In genomic region chr19:12721656-12722565, GRCh38 we compare ENCODE assay signal across 8 cellular contexts. TPM values are rescaled to one million over a fixed set of nuclear protein-coding genes. Genes with fewer than 3 reads are reported as not detected.
A peak's percentile ranks its signal among the peaks of the same experiment; 100 is the strongest.
DNase-seq lines count a peak whose midpoint lies in the region; ATAC-seq, FAIRE-seq and TF ChIP-seq lines count a peak whose summit lies in the region.

No MANE protein-coding gene starts in this region.

- peak overlapping the region; percentile 74 to 90 (median 82) for H3K9ac ChIP-seq in H1 (replicated peaks in 1 of 4; ENCODE audit: extremely low read depth in 1 of 4, low read depth in 3 of 4, low read length in 3 of 4)
- peak overlapping the region; percentile 91 for H3K9ac ChIP-seq in mesenchymal stem cell (ENCODE audit: low read length)

- H3K23ac ChIP-seq in H1 (ENCODE audit: insufficient read length), result no peak overlapping the region
- peak overlapping the region in 1 of 2 experiments; percentile 92 for H3K23ac ChIP-seq in mesenchymal stem cell (ENCODE audit: low read length in 2 of 2)

- TF ChIP-seq RAD21 in H1 (IDR thresholded peaks at IDR 0.05 in 1 of 2, conservative IDR thresholded peaks at IDR 0.05 in 1 of 2; ENCODE audit: low read depth in 2 of 2, low read length in 2 of 2), result no peak

- no peak for TF ChIP-seq CTCF in H1 (IDR thresholded peaks at IDR 0.05; ENCODE audit: control extremely low read depth in 1 of 3, insufficient read depth in 1 of 3, low read depth in 1 of 3, low read length in 3 of 3)

- H3K9me3 Mint-ChIP-seq in activated CD4-positive, alpha-beta memory T cell treated with anti-CD3 and anti-CD28 coated beads for 36 hours, result no peaks in the 10 kb centered on the region
- H3K9me3 Mint-ChIP-seq in stimulated activated naive CD8-positive, alpha-beta T cell treated with anti-CD3 and anti-CD28 coated beads, Interleukin-15, Interleukin-2, amounts not matched to agents 100 ng/mL and 50 ng/mL, for 24 hours, result no peaks in the 10 kb centered on the region

- H3K4me2 ChIP-seq in H1 (ENCODE audit: insufficient read depth in 1 of 2, low read depth in 2 of 2, low read length in 2 of 2) (peak overlapping the region; percentile 93 to 98), mesenchymal stem cell (ENCODE audit: low read length, poor library complexity, severe bottlenecking) (peak overlapping the region; percentile 48)

- H4K8ac ChIP-seq in H1 (ENCODE audit: extremely low read depth, insufficient read depth, low read length) (peak overlapping the region; percentile 92; the same call in 1 of the 2 replicates), mesenchymal stem cell (ENCODE audit: low read length) (peak overlapping the region; percentile 94)

- H3K36me3 ChIP-seq in H1 (ENCODE audit: control insufficient read depth in 2 of 4, insufficient read depth in 4 of 4, low read length in 3 of 4) (peaks cover 7 to 13% (median 7%) of the 10 kb centered on the region in 4 experiments; a peak in 6 of 8 replicates), mesenchymal stem cell (ENCODE audit: control insufficient read depth in 1 of 2, insufficient read depth in 2 of 2, low read depth in 1 of 2, low read length in 2 of 2) (peaks cover 21 to 26% of the 10 kb centered on the region in 2 experiments)

- H3K23me2 ChIP-seq in H1 (ENCODE audit: low read depth, low read length), result peaks cover 10% of the 10 kb centered on the region

- H3K4ac ChIP-seq in H1 (replicated peaks; ENCODE audit: insufficient read length, low read depth, low read length) (peak overlapping the region; percentile 13), mesenchymal stem cell (ENCODE audit: low read depth in 1 of 2, low read length in 2 of 2) (peak overlapping the region; percentile 43 to 95)

- H3K4me1 ChIP-seq in H1 (replicated peaks in 1 of 4; ENCODE audit: control insufficient read depth in 3 of 4, insufficient read depth in 4 of 4, low read length in 3 of 4) (peaks cover 0 to 6% (median 2%) of the 10 kb centered on the region in 4 experiments; a peak in 5 of 7 replicates), mesenchymal stem cell (ENCODE audit: control insufficient read depth, insufficient read depth, low read depth, low read length) (peaks cover 16% of the 10 kb centered on the region)

- peak overlapping the region; percentile 87; the same call in 1 of the 2 replicates for H3K27ac ChIP-seq in H1 (ENCODE audit: low read depth, low read length)
- peak overlapping the region; percentile 88 for H3K27ac ChIP-seq in mesenchymal stem cell (ENCODE audit: low read length, poor library complexity, severe bottlenecking)

- H2BK120ac ChIP-seq in H1 (replicated peaks; ENCODE audit: low read depth, low read length), result no peak overlapping the region
- peak overlapping the region; percentile 93 for H2BK120ac ChIP-seq in mesenchymal stem cell (ENCODE audit: low read depth, low read length)

- no peaks in the 10 kb centered on the region for H3K27me3 Mint-ChIP-seq in activated CD4-positive, alpha-beta memory T cell treated with anti-CD3 and anti-CD28 coated beads for 36 hours
- no peaks in the 10 kb centered on the region for H3K27me3 Mint-ChIP-seq in stimulated activated naive CD8-positive, alpha-beta T cell treated with anti-CD3 and anti-CD28 coated beads, Interleukin-15, Interleukin-2, amounts not matched to agents 100 ng/mL and 50 ng/mL, for 24 hours

- peak overlapping the region; percentile 95 for H3K27ac Mint-ChIP-seq in activated CD4-positive, alpha-beta memory T cell treated with anti-CD3 and anti-CD28 coated beads for 36 hours
- H3K27ac Mint-ChIP-seq in stimulated activated naive CD8-positive, alpha-beta T cell treated with anti-CD3 and anti-CD28 coated beads, Interleukin-15, Interleukin-2, amounts not matched to agents 100 ng/mL and 50 ng/mL, for 24 hours, result peak overlapping the region; percentile 94

- TF ChIP-seq EP300 in H1 (IDR thresholded peaks at IDR 0.05; ENCODE audit: borderline replicate concordance in 1 of 2, low read depth in 2 of 2, low read length in 2 of 2), result no peak

- FAIRE-seq in GM12891 (lab: Jason Lieb, UNC), result no peak
- FAIRE-seq in H1 (lab: Jason Lieb, UNC), result no peak

- H2BK5ac ChIP-seq in H1 (ENCODE audit: low read depth, low read length), result peak overlapping the region; percentile 66
- peak overlapping the region; percentile 95 for H2BK5ac ChIP-seq in mesenchymal stem cell (ENCODE audit: low read depth, low read length, poor library complexity, severe bottlenecking)

- no peak for TF ChIP-seq POLR2A in GM12891 (IDR thresholded peaks at IDR 0.05; ENCODE audit: low read depth, low read length)
- TF ChIP-seq POLR2A in H1 (IDR thresholded peaks at IDR 0.05; ENCODE audit: control extremely low read depth in 1 of 2, low read depth in 2 of 2, low read length in 2 of 2), result no peak

- no peak overlapping the region; the same call in 1 of the 2 replicates for H3K18ac ChIP-seq in H1 (ENCODE audit: extremely low read depth, low read length)
- peak overlapping the region; percentile 84 to 91 for H3K18ac ChIP-seq in mesenchymal stem cell (ENCODE audit: low read depth in 1 of 2, low read length in 2 of 2)

- H2AFZ ChIP-seq in H1 (ENCODE audit: low read length), result no peak overlapping the region
- no peak overlapping the region for H2AFZ ChIP-seq in mesenchymal stem cell (ENCODE audit: low read depth, low read length)

- peak overlapping the region; percentile 60 for H3K56ac ChIP-seq in H1 (replicated peaks; ENCODE audit: insufficient read length, low read depth, low read length)

- no peak overlapping the region for H2BK20ac ChIP-seq in H1 (ENCODE audit: low read length)

- POLR2A ChIA-PET in activated CD4-positive, alpha-beta memory T cell treated with anti-CD3 and anti-CD28 coated beads for 36 hours (lab: Charles Lee), result interaction anchor here (0.6 to 3.8 kb wide), 10 partner anchors 10 to 211 kb away, joined by 3 to 73 read pairs (median 8); partner anchors contain the start of genes FARSA, FBXW9, GET3 and JUNB
- POLR2A ChIA-PET in H1 (lab: Charles Lee; ENCODE audit: partially characterized antibody), result interaction anchor here (0.6 to 12.9 kb wide), 29 partner anchors 8 to 1134 kb away, joined by 3 to 258 read pairs (median 7); partner anchors contain the start of genes BEST2, DHPS, FBXW9 and GET3

- H3K79me1 ChIP-seq in H1 (ENCODE audit: low read depth, low read length), result peaks cover 12% of the 10 kb centered on the region; the same call in 1 of the 2 replicates
- peaks cover 5% of the 10 kb centered on the region for H3K79me1 ChIP-seq in mesenchymal stem cell (replicated peaks; ENCODE audit: low read length, poor library complexity, severe bottlenecking)

- 6% methylated on average over 28 of the region's 65 CpGs; no CpG with 5 or more reads in 1 of the 2 experiments for WGBS in H1 (ENCODE audit: extremely low coverage in 1 of 2, insufficient coverage in 1 of 2, insufficient read length in 1 of 2, insufficient replicate concordance in 2 of 2, low coverage in 1 of 2, low lambda C conversion rate in 2 of 2, missing lambda C conversion rate in 1 of 2), 2 experiments
- WGBS in mesenchymal stem cell, result under 1% methylated on average over 62 of the region's 65 CpGs

- no peak overlapping the region for H3K14ac ChIP-seq in H1 (ENCODE audit: insufficient read length)
- H3K14ac ChIP-seq in mesenchymal stem cell (ENCODE audit: low read length in 2 of 2), result peak overlapping the region in 1 of 2 experiments; percentile 91

- CTCF ChIA-PET in activated CD4-positive, alpha-beta memory T cell treated with anti-CD3 and anti-CD28 coated beads for 36 hours (lab: Charles Lee), result interaction anchor here (0.8 to 4.8 kb wide), 11 partner anchors 11 to 126 kb away, joined by 3 to 44 read pairs (median 5); partner anchors contain the start of genes JUNB and TRIR
- CTCF ChIA-PET in H1 (lab: Charles Lee; ENCODE audit: partially characterized antibody), result interaction anchor here (0.9 to 3.9 kb wide), 9 partner anchors 11 to 75 kb away, joined by 3 to 20 read pairs (median 5); partner anchors contain the start of gene TRIR

- H3K4me3 ChIP-seq in H1 (ENCODE audit: extremely low read depth in 1 of 4, insufficient read depth in 2 of 4, low read depth in 3 of 4, low read length in 4 of 4), result peak overlapping the region; percentile 80 to 93 (median 82)
- H3K4me3 ChIP-seq in mesenchymal stem cell (ENCODE audit: insufficient read depth in 1 of 2, low read depth in 1 of 2, low read length in 2 of 2), result peak overlapping the region; percentile 78 to 95

- H3K9me3 ChIP-seq in H1 (ENCODE audit: insufficient read depth in 2 of 2, low read depth in 1 of 2, low read length in 1 of 2) (no peaks in the 10 kb centered on the region), mesenchymal stem cell (ENCODE audit: control insufficient read depth, low read length) (no peaks in the 10 kb centered on the region)

- no peak overlapping the region for H2BK12ac ChIP-seq in H1 (ENCODE audit: low read depth, low read length)
- H2BK12ac ChIP-seq in mesenchymal stem cell (ENCODE audit: low read length in 2 of 2), result no peak overlapping the region

- H4K20me1 ChIP-seq in H1 (replicated peaks in 1 of 2; ENCODE audit: control insufficient read depth in 1 of 2, insufficient read depth in 2 of 2, low read length in 2 of 2), result peaks cover 4 to 10% of the 10 kb centered on the region in 2 experiments

- peak overlapping the region; percentile 61 for H4K91ac ChIP-seq in H1 (replicated peaks; ENCODE audit: insufficient read length, low read length)
- H4K91ac ChIP-seq in mesenchymal stem cell (ENCODE audit: low read length), result peak overlapping the region; percentile 83

- intact Hi-C loops in activated CD4-positive, alpha-beta memory T cell treated with anti-CD3 and anti-CD28 coated beads for 36 hours (cut with micrococcal nuclease), result loop anchor here (1.0 to 5.0 kb wide), 5 partner anchors 15 to 215 kb away; partner anchors contain the start of genes CALR, DHPS, FBXW9 and GET3

- H3K4me1 Mint-ChIP-seq in activated CD4-positive, alpha-beta memory T cell treated with anti-CD3 and anti-CD28 coated beads for 36 hours (ENCODE audit: low read depth), result peaks cover 28% of the 10 kb centered on the region
- peaks cover 44% of the 10 kb centered on the region for H3K4me1 Mint-ChIP-seq in stimulated activated naive CD8-positive, alpha-beta T cell treated with anti-CD3 and anti-CD28 coated beads, Interleukin-15, Interleukin-2, amounts not matched to agents 100 ng/mL and 50 ng/mL, for 24 hours (ENCODE audit: low read depth)

- DNase-seq in GM12891 (ENCODE audit: insufficient read length, low spot score) (peak; percentile 75), NCI-H1105 (lab: John Stamatoyannopoulos, UW) (peak; percentile 51), H1 (ENCODE audit: low read depth in 1 of 2, low spot score in 2 of 2) (peak; percentile 66 to 72), mesenchymal stem cell (peak; percentile 88)
- peak; percentile 63 for DNase-seq in activated CD4-positive, alpha-beta memory T cell treated with anti-CD3 and anti-CD28 coated beads for 36 hours

- H3K27me3 ChIP-seq in H1 (replicated peaks in 1 of 4; ENCODE audit: control insufficient read depth in 3 of 4, extremely low read depth in 1 of 4, insufficient read depth in 3 of 4, low read length in 3 of 4) (no peaks in the 10 kb centered on the region), mesenchymal stem cell (ENCODE audit: control insufficient read depth in 1 of 2, insufficient read depth in 1 of 2, low read length in 2 of 2) (no peaks in the 10 kb centered on the region)

- peaks cover 27 to 60% of the 10 kb centered on the region in 2 experiments for H3K79me2 ChIP-seq in H1 (ENCODE audit: control insufficient read depth in 1 of 2, insufficient read depth in 2 of 2, low read length in 2 of 2)

- peak overlapping the region; percentile 67 for H4K5ac ChIP-seq in H1 (ENCODE audit: insufficient read length, low read depth, low read length)

- ATAC-seq in HG02571 (IDR thresholded peaks at IDR 0.05; ENCODE audit: unreplicated experiment) (peak; percentile 22), GM21390 (IDR thresholded peaks at IDR 0.05; ENCODE audit: unreplicated experiment) (no peak)

- peaks cover 37% of the 10 kb centered on the region for H3K36me3 Mint-ChIP-seq in activated CD4-positive, alpha-beta memory T cell treated with anti-CD3 and anti-CD28 coated beads for 36 hours
- peaks cover 53% of the 10 kb centered on the region for H3K36me3 Mint-ChIP-seq in stimulated activated naive CD8-positive, alpha-beta T cell treated with anti-CD3 and anti-CD28 coated beads, Interleukin-15, Interleukin-2, amounts not matched to agents 100 ng/mL and 50 ng/mL, for 24 hours (ENCODE audit: low read depth)

- H2BK15ac ChIP-seq in H1 (ENCODE audit: low read length) (no peak overlapping the region), mesenchymal stem cell (ENCODE audit: low read depth, poor library complexity, severe bottlenecking) (peak overlapping the region; percentile 96)

- H2AK5ac ChIP-seq in H1 (ENCODE audit: low read depth, low read length) (0 out of 2 replicates have a peak overlapping the region, but pooled peaks have one; percentile 49), mesenchymal stem cell (ENCODE audit: low read length, severe bottlenecking) (peak overlapping the region; percentile 46)

- H3K4me3 Mint-ChIP-seq in activated CD4-positive, alpha-beta memory T cell treated with anti-CD3 and anti-CD28 coated beads for 36 hours, result peak overlapping the region; percentile 92
- peak overlapping the region; percentile 97 for H3K4me3 Mint-ChIP-seq in stimulated activated naive CD8-positive, alpha-beta T cell treated with anti-CD3 and anti-CD28 coated beads, Interleukin-15, Interleukin-2, amounts not matched to agents 100 ng/mL and 50 ng/mL, for 24 hours

RNA-seq across cellular contexts. Expression of gene TNPO2, which starts 1.8 kb away (rescaled TPM):
- polyA plus RNA-seq in GM12891 (2012; ENCODE audit: low read depth, missing spikeins), result 31.1 TPM
- total RNA-seq in activated CD4-positive, alpha-beta memory T cell treated with anti-CD3 and anti-CD28 coated beads for 36 hours, result 10 to 100 TPM; 65.2 to 76.4 TPM
- 110 and 112 TPM in 2 replicates for total RNA-seq in H1 (2021; fragmentation: NEBNext Ultra II Directional; extraction: Animal tissue kit (Norgen Biotek cat#: 25700))
- polyA plus RNA-seq in H1 (2011; rRNA removed), result 121 and 136 TPM in 2 replicates
- polyA plus RNA-seq in H1 (2011; cell fraction: cytosol; rRNA removed), result 116 TPM
- polyA plus RNA-seq in H1 (2011; cell fraction: nucleus; rRNA removed), result 408 TPM
- 85.6 to 98.1 TPM (median 87.1 TPM) in 4 replicates for polyA plus RNA-seq in H1 (2012, experiment 1 of 2)
- 57.3 TPM for polyA plus RNA-seq in H1 (2012, experiment 2 of 2)
- 61.7 TPM for polyA plus RNA-seq in H1 (2013, experiment 1 of 2)
- polyA plus RNA-seq in H1 (2013, experiment 2 of 2), result 57.4 TPM
- 202 and 231 TPM in 2 replicates for polyA minus RNA-seq in H1 (2011; rRNA and poly(A)+ RNA removed)
- polyA minus RNA-seq in H1 (2011; cell fraction: cytosol; rRNA and poly(A)+ RNA removed), result 84.7 TPM
- polyA minus RNA-seq in H1 (2011; cell fraction: nucleus; rRNA and poly(A)+ RNA removed), result 205 TPM
- polyA plus RNA-seq in mesenchymal stem cell (2013, experiment 1 of 2), result 39.8 TPM
- polyA plus RNA-seq in mesenchymal stem cell (2013, experiment 2 of 2), result 37.8 TPM

RNA-seq across cellular contexts. Expression of gene TRIR, which starts 12.6 kb away (rescaled TPM):
- polyA plus RNA-seq in GM12891 (2012; ENCODE audit: low read depth, missing spikeins), result 264 TPM
- 100 to 1,000 TPM; 167 to 182 TPM for total RNA-seq in activated CD4-positive, alpha-beta memory T cell treated with anti-CD3 and anti-CD28 coated beads for 36 hours
- total RNA-seq in H1 (2021; fragmentation: NEBNext Ultra II Directional; extraction: Animal tissue kit (Norgen Biotek cat#: 25700)), result 149 and 156 TPM in 2 replicates
- polyA plus RNA-seq in H1 (2011; rRNA removed), result 130 and 167 TPM in 2 replicates
- polyA plus RNA-seq in H1 (2011; cell fraction: cytosol; rRNA removed), result 216 TPM
- 124 TPM for polyA plus RNA-seq in H1 (2011; cell fraction: nucleus; rRNA removed)
- 169 to 208 TPM (median 189 TPM) in 4 replicates for polyA plus RNA-seq in H1 (2012, experiment 1 of 2)
- 245 TPM for polyA plus RNA-seq in H1 (2012, experiment 2 of 2)
- polyA plus RNA-seq in H1 (2013, experiment 1 of 2), result 179 TPM
- polyA plus RNA-seq in H1 (2013, experiment 2 of 2), result 179 TPM
- 33.4 and 36.1 TPM in 2 replicates for polyA minus RNA-seq in H1 (2011; rRNA and poly(A)+ RNA removed)
- polyA minus RNA-seq in H1 (2011; cell fraction: cytosol; rRNA and poly(A)+ RNA removed), result 45.1 TPM
- polyA minus RNA-seq in H1 (2011; cell fraction: nucleus; rRNA and poly(A)+ RNA removed), result 31.4 TPM
- polyA plus RNA-seq in mesenchymal stem cell (2013, experiment 1 of 2), result 270 TPM
- 272 TPM for polyA plus RNA-seq in mesenchymal stem cell (2013, experiment 2 of 2)

RNA-seq across cellular contexts. Expression of gene GET3, which starts 15.4 kb away (rescaled TPM):
- 82.3 TPM for polyA plus RNA-seq in GM12891 (2012; ENCODE audit: low read depth, missing spikeins)
- 10 to 100 TPM; 54.2 TPM for total RNA-seq in activated CD4-positive, alpha-beta memory T cell treated with anti-CD3 and anti-CD28 coated beads for 36 hours
- 105 and 106 TPM in 2 replicates for total RNA-seq in H1 (2021; fragmentation: NEBNext Ultra II Directional; extraction: Animal tissue kit (Norgen Biotek cat#: 25700))
- 297 and 304 TPM in 2 replicates for polyA plus RNA-seq in H1 (2011; rRNA removed)
- polyA plus RNA-seq in H1 (2011; cell fraction: cytosol; rRNA removed), result 261 TPM
- 249 TPM for polyA plus RNA-seq in H1 (2011; cell fraction: nucleus; rRNA removed)
- polyA plus RNA-seq in H1 (2012, experiment 1 of 2), result 171 to 210 TPM (median 184 TPM) in 4 replicates
- 256 TPM for polyA plus RNA-seq in H1 (2012, experiment 2 of 2)
- 76.0 TPM for polyA plus RNA-seq in H1 (2013, experiment 1 of 2)
- polyA plus RNA-seq in H1 (2013, experiment 2 of 2), result 71.3 TPM
- 108 and 115 TPM in 2 replicates for polyA minus RNA-seq in H1 (2011; rRNA and poly(A)+ RNA removed)
- 60.5 TPM for polyA minus RNA-seq in H1 (2011; cell fraction: cytosol; rRNA and poly(A)+ RNA removed)
- 36.4 TPM for polyA minus RNA-seq in H1 (2011; cell fraction: nucleus; rRNA and poly(A)+ RNA removed)
- 59.3 TPM for polyA plus RNA-seq in mesenchymal stem cell (2013, experiment 1 of 2)
- 58.3 TPM for polyA plus RNA-seq in mesenchymal stem cell (2013, experiment 2 of 2)

RNA-seq across cellular contexts. Expression of gene FBXW9, which starts 25.5 kb away (rescaled TPM):
- polyA plus RNA-seq in GM12891 (2012; ENCODE audit: low read depth, missing spikeins), result 5.6 TPM
- total RNA-seq in activated CD4-positive, alpha-beta memory T cell treated with anti-CD3 and anti-CD28 coated beads for 36 hours, result 1 to 10 TPM; 6.6 to 7.0 TPM
- total RNA-seq in H1 (2021; fragmentation: NEBNext Ultra II Directional; extraction: Animal tissue kit (Norgen Biotek cat#: 25700)), result 10.8 and 11.1 TPM in 2 replicates
- 30.1 and 36.4 TPM in 2 replicates for polyA plus RNA-seq in H1 (2011; rRNA removed)
- 22.3 TPM for polyA plus RNA-seq in H1 (2011; cell fraction: cytosol; rRNA removed)
- polyA plus RNA-seq in H1 (2011; cell fraction: nucleus; rRNA removed), result 26.5 TPM
- 6.1 to 13.8 TPM (median 12.7 TPM) in 4 replicates for polyA plus RNA-seq in H1 (2012, experiment 1 of 2)
- polyA plus RNA-seq in H1 (2012, experiment 2 of 2), result 13.7 TPM
- 7.6 TPM for polyA plus RNA-seq in H1 (2013, experiment 1 of 2)
- polyA plus RNA-seq in H1 (2013, experiment 2 of 2), result 7.2 TPM
- 6.0 and 7.9 TPM in 2 replicates for polyA minus RNA-seq in H1 (2011; rRNA and poly(A)+ RNA removed)
- polyA minus RNA-seq in H1 (2011; cell fraction: cytosol; rRNA and poly(A)+ RNA removed), result 8.1 TPM
- polyA minus RNA-seq in H1 (2011; cell fraction: nucleus; rRNA and poly(A)+ RNA removed), result 6.7 TPM
- 5.2 TPM for polyA plus RNA-seq in mesenchymal stem cell (2013, experiment 1 of 2)
- polyA plus RNA-seq in mesenchymal stem cell (2013, experiment 2 of 2), result 5.2 TPM

RNA-seq across cellular contexts. Expression of gene BEST2, which starts 29.7 kb away (rescaled TPM):
- 0.30 TPM for polyA plus RNA-seq in GM12891 (2012; ENCODE audit: low read depth, missing spikeins)
- total RNA-seq in activated CD4-positive, alpha-beta memory T cell treated with anti-CD3 and anti-CD28 coated beads for 36 hours, result not detected
- total RNA-seq in H1 (2021; fragmentation: NEBNext Ultra II Directional; extraction: Animal tissue kit (Norgen Biotek cat#: 25700)), result 4.6 TPM in 2 replicates
- polyA plus RNA-seq in H1 (2011; rRNA removed), result 7.3 and 11.6 TPM in 2 replicates
- 7.1 TPM for polyA plus RNA-seq in H1 (2011; cell fraction: cytosol; rRNA removed)
- polyA plus RNA-seq in H1 (2011; cell fraction: nucleus; rRNA removed), result 9.7 TPM
- 2.3 to 6.3 TPM (median 4.2 TPM) in 4 replicates for polyA plus RNA-seq in H1 (2012, experiment 1 of 2)
- 4.4 TPM for polyA plus RNA-seq in H1 (2012, experiment 2 of 2)
- polyA plus RNA-seq in H1 (2013, experiment 1 of 2), result 6.4 TPM
- 5.7 TPM for polyA plus RNA-seq in H1 (2013, experiment 2 of 2)
- polyA minus RNA-seq in H1 (2011; rRNA and poly(A)+ RNA removed), result 5.7 and 7.9 TPM in 2 replicates
- polyA minus RNA-seq in H1 (2011; cell fraction: cytosol; rRNA and poly(A)+ RNA removed), result 4.3 TPM
- polyA minus RNA-seq in H1 (2011; cell fraction: nucleus; rRNA and poly(A)+ RNA removed), result 2.5 TPM
- polyA plus RNA-seq in mesenchymal stem cell (2013, experiment 1 of 2), result 0.04 TPM
- 0.01 TPM for polyA plus RNA-seq in mesenchymal stem cell (2013, experiment 2 of 2)
